12 cellular contexts compared by ENCODE assay signal in the genomic region with DNA sequence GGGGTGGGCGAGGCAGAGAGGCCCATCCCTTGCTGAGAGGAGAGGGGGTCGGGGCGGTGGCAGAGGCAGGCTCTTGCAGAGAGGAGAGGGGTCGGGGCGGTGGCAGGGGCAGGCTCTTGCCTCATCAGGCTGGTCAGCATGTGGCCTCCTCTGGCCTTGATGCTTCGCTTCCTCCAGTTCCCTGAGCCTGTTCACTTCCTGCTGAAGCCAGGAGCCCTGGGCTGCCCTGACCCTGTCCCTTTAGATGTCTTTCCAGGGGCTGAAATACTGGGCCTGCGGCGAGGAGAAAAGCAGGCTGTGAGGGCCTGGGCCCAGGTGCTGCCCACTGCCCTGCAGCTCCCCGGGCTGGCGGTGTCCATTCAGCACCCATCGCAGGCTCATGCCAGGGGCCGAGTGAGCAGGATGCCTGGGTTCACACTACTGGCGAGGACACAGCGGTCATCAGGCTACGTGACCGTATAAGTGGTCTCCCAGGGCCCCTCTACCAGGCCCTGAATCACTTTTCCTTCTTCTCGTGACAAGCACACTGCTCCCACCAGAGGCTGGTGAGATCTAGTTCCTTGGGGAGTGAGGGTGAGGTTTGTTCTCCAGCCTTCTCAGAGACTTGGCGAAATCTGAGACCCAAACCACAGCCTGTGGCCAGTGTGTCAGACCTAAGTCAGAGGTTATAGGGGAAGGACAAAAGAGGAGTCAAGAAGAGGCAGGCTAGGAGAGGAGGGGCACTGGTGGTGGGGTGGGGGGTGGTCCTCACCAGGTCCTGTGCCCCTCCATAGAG. TPM values are rescaled to one million over a fixed set of nuclear protein-coding genes. Genes with fewer than 3 reads are reported as not detected.
DNase-seq lines count a peak whose midpoint lies in the region; ATAC-seq and TF ChIP-seq lines count a peak whose summit lies in the region.
"Had no signal": no experiment of that assay in that cellular context is flagged by ENCODE, and none has a peak within 500 bp of the region (broad histone marks: within the 10 kb centered on the region; RNA-seq: fewer than 3 reads in every experiment).

No MANE protein-coding gene starts in this region.

- no peak for TF ChIP-seq CTCF in endodermal cell (conservative IDR thresholded peaks at IDR 0.05)
- TF ChIP-seq CTCF in BE2C (IDR thresholded peaks at IDR 0.05; ENCODE audit: low read depth, low read length), result no peak
- TF ChIP-seq CTCF in mucosa of descending colon (IDR thresholded peaks at IDR 0.05), result no peak

- peaks cover 52% of the 10 kb centered on the region for H3K4me1 ChIP-seq in NT2/D1 (ENCODE audit: insufficient read depth, insufficient read length)
- H3K4me1 ChIP-seq in endodermal cell (ENCODE audit: control insufficient read depth, insufficient read depth, low read length), result peaks cover 26% of the 10 kb centered on the region
- H3K4me1 ChIP-seq in neuron (ENCODE audit: insufficient read depth, low read length), result peaks cover 21% of the 10 kb centered on the region
- peaks cover 16% of the 10 kb centered on the region for H3K4me1 ChIP-seq in BE2C
- H3K4me1 ChIP-seq in mucosa of descending colon (ENCODE audit: low read depth), result peaks cover 3% of the 10 kb centered on the region

- H3K9ac ChIP-seq in NT2/D1 (ENCODE audit: insufficient read length, low read depth), result peak overlapping the region; percentile 58
- no peak overlapping the region for H3K9ac ChIP-seq in endodermal cell (ENCODE audit: extremely low read depth, low read length, poor library complexity, severe bottlenecking)

- H3K9me3 ChIP-seq in NT2/D1 (ENCODE audit: insufficient read depth, low read length) (no peaks in the 10 kb centered on the region), endodermal cell (ENCODE audit: control insufficient read depth, low read length) (no peaks in the 10 kb centered on the region), neuron (ENCODE audit: low read length) (no peaks in the 10 kb centered on the region), BE2C (no peaks in the 10 kb centered on the region), mucosa of descending colon (no peaks in the 10 kb centered on the region)

- no peaks in the 10 kb centered on the region for H3K36me3 Mint-ChIP-seq in endodermal cell (ENCODE audit: low read depth)

- H3K4me3 ChIP-seq in NT2/D1 (ENCODE audit: insufficient read length, low read depth), result no peak overlapping the region
- no peak overlapping the region for H3K4me3 ChIP-seq in endodermal cell (ENCODE audit: low read length)
- H3K4me3 ChIP-seq in neuron (ENCODE audit: low read length), result no peak overlapping the region
- H3K4me3 ChIP-seq in BE2C (ENCODE audit: low read depth, low read length), result no peak overlapping the region
- H3K4me3 ChIP-seq in mucosa of descending colon, result no peak overlapping the region

- no peak overlapping the region for H3K4me3 Mint-ChIP-seq in endodermal cell
- H3K4me3 Mint-ChIP-seq: activated CD4-positive, alpha-beta memory T cell treated with anti-CD3 and anti-CD28 coated beads, Interleukin-2, amount 10 ng/mL, durations not matched to agents 7 days and 5 days; activated naive CD8-positive, alpha-beta T cell treated with anti-CD3 and anti-CD28 coated beads for 36 hours had no signal

- no peak for ATAC-seq in mucosa of descending colon

- 86 to 87% methylated on average over 8 to 18 of the region's 18 CpGs for WGBS in endodermal cell (ENCODE audit: insufficient coverage in 1 of 2, insufficient read length in 1 of 2), 2 experiments

- no peaks in the 10 kb centered on the region for H3K9me3 Mint-ChIP-seq in endodermal cell
- H3K9me3 Mint-ChIP-seq: activated CD4-positive, alpha-beta memory T cell treated with anti-CD3 and anti-CD28 coated beads, Interleukin-2, amount 10 ng/mL, durations not matched to agents 7 days and 5 days; activated naive CD8-positive, alpha-beta T cell treated with anti-CD3 and anti-CD28 coated beads for 36 hours had no signal

- H3K27me3 Mint-ChIP-seq in endodermal cell (ENCODE audit: insufficient read depth), result peaks cover 2% of the 10 kb centered on the region

- no peaks in the 10 kb centered on the region for H3K36me3 ChIP-seq in NT2/D1 (ENCODE audit: insufficient read depth, insufficient read length, low read length)
- H3K36me3 ChIP-seq in endodermal cell (ENCODE audit: control insufficient read depth, insufficient read depth, low read length), result no peaks in the 10 kb centered on the region
- H3K36me3 ChIP-seq in neuron (ENCODE audit: insufficient read depth, low read length), result no peaks in the 10 kb centered on the region
- H3K36me3 ChIP-seq in BE2C, result no peaks in the 10 kb centered on the region
- no peaks in the 10 kb centered on the region for H3K36me3 ChIP-seq in mucosa of descending colon (ENCODE audit: low read depth)

- intact Hi-C loops in mucosa of descending colon (cut with DNase I, micrococcal nuclease), result no loop called here

- peak overlapping the region; percentile 71 for H3K27ac ChIP-seq in endodermal cell (ENCODE audit: low read depth, low read length)

- H3K27ac Mint-ChIP-seq in endodermal cell, result no peak overlapping the region
- H3K27ac Mint-ChIP-seq: activated CD4-positive, alpha-beta memory T cell treated with anti-CD3 and anti-CD28 coated beads, Interleukin-2, amount 10 ng/mL, durations not matched to agents 7 days and 5 days; activated naive CD8-positive, alpha-beta T cell treated with anti-CD3 and anti-CD28 coated beads for 36 hours had no signal

- peaks cover 46% of the 10 kb centered on the region for H3K4me1 Mint-ChIP-seq in endodermal cell

- peak overlapping the region; percentile 39 for H2AFZ ChIP-seq in neuron (ENCODE audit: low read depth, low read length)

- DNase-seq in GOT3 (lab: John Stamatoyannopoulos, UW) (peak; percentile 46), NT2/D1 (ENCODE audit: low read depth, low spot score) (no peak), endodermal cell (peak; percentile 73), LoVo (ENCODE audit: low spot score) (no peak), BE2C (no peak), mucosa of descending colon (no peak)
- DNase-seq in stimulated activated CD4-positive, alpha-beta T cell treated with anti-CD3 and anti-CD28 coated beads, Interleukin-4, amount 100 ng/mL, for 4 hours, result no peak
- DNase-seq: activated CD4-positive, alpha-beta memory T cell treated with anti-CD3 and anti-CD28 coated beads, Interleukin-2, amount 10 ng/mL, durations not matched to agents 7 days and 5 days; activated naive CD8-positive, alpha-beta T cell treated with anti-CD3 and anti-CD28 coated beads for 36 hours; NCI-H226; stimulated activated CD4-positive, alpha-beta T cell treated with anti-CD3 and anti-CD28 coated beads, Interleukin-1b, Interleukin-23, amount 100 ng/mL, for 48 hours had no signal

- H3K27me3 ChIP-seq in NT2/D1 (ENCODE audit: insufficient read depth, insufficient read length), result peaks cover 4% of the 10 kb centered on the region
- no peaks in the 10 kb centered on the region for H3K27me3 ChIP-seq in endodermal cell (ENCODE audit: control insufficient read depth, insufficient read depth, low read length, poor library complexity, severe bottlenecking)
- H3K27me3 ChIP-seq in neuron (ENCODE audit: insufficient read depth, low read length), result no peaks in the 10 kb centered on the region
- no peaks in the 10 kb centered on the region for H3K27me3 ChIP-seq in BE2C

RNA-seq across cellular contexts. Expression of gene SEMA4C, which starts 6.3 kb away (rescaled TPM):
- total RNA-seq in endodermal cell, result 10 to 100 TPM; 82.5 to 92.1 TPM
- polyA plus RNA-seq in endodermal cell (2013, experiment 1 of 2), result 76.4 TPM
- 67.9 TPM for polyA plus RNA-seq in endodermal cell (2013, experiment 2 of 2)
- 32.7 TPM for polyA plus RNA-seq in BE2C (2012; ENCODE audit: insufficient read depth, insufficient read length, low read depth)
- 10 to 100 TPM; 14.4 to 83.8 (median 17.5) TPM for total RNA-seq in mucosa of descending colon

RNA-seq across cellular contexts. Expression of gene ANKRD39, which starts 18.4 kb away (rescaled TPM):
- total RNA-seq in endodermal cell, result 10 to 100 TPM; 14.6 to 16.7 TPM
- 13.0 TPM for polyA plus RNA-seq in endodermal cell (2013, experiment 1 of 2)
- 14.1 TPM for polyA plus RNA-seq in endodermal cell (2013, experiment 2 of 2)
- 28.5 TPM for polyA plus RNA-seq in BE2C (2012; ENCODE audit: insufficient read depth, insufficient read length, low read depth)
- 10 to 100 TPM; 11.2 to 14.1 (median 12.2) TPM for total RNA-seq in mucosa of descending colon

RNA-seq across cellular contexts. Expression of gene ANKRD23, which starts 32.4 kb away (rescaled TPM):
- total RNA-seq in endodermal cell, result 1 to 10 TPM; 2.6 to 3.6 TPM
- polyA plus RNA-seq in endodermal cell (2013, experiment 1 of 2), result 3.5 TPM
- polyA plus RNA-seq in endodermal cell (2013, experiment 2 of 2), result 2.6 TPM
- 4.0 TPM for polyA plus RNA-seq in BE2C (2012; ENCODE audit: insufficient read depth, insufficient read length, low read depth)
- 1 to 10 TPM; 3.2 to 5.1 (median 4.9) TPM for total RNA-seq in mucosa of descending colon

Comparison
In these comparisons a context has a peak if more than half of its experiments do, and no peak if none do; other contexts are left out.
1. DNase-seq: peak in GOT3 (single experiment) and endodermal cell (single experiment); none in NT2/D1 (single experiment), LoVo (single experiment), BE2C (single experiment), mucosa of descending colon (0 of 3) and stimulated activated CD4-positive, alpha-beta T cell treated with anti-CD3 and anti-CD28 coated beads, Interleukin-4, amount 100 ng/mL, for 4 hours (0 of 2).